Comparison of ENCODE assay signal across 24 cellular contexts in genomic region chr13:110961959-110962358, GRCh38. TPM values are rescaled to one million over a fixed set of nuclear protein-coding genes. Genes with fewer than 3 reads are reported as not detected.
A peak's percentile ranks its signal among the peaks of the same experiment; 100 is the strongest.
DNase-seq lines count a peak whose midpoint lies in the region; ATAC-seq, FAIRE-seq and TF ChIP-seq lines count a peak whose summit lies in the region.
"Had no signal": no experiment of that assay in that cellular context is flagged by ENCODE, and none has a peak within 500 bp of the region (broad histone marks: within the 10 kb centered on the region; RNA-seq: fewer than 3 reads in every experiment).

No MANE protein-coding gene starts in this region.

- H3K9me3 Mint-ChIP-seq in CD8-positive, alpha-beta T cell: peaks cover 35% of the 10 kb centered on the region

- H3K36me3 Mint-ChIP-seq in CD8-positive, alpha-beta T cell: no peaks in the 10 kb centered on the region

- ATAC-seq in HCT116: no peak
- no peak for ATAC-seq in K562
- no peak for ATAC-seq in HG03469 (IDR thresholded peaks at IDR 0.05; ENCODE audit: unreplicated experiment)
- no peak for ATAC-seq in HG02973 (IDR thresholded peaks at IDR 0.05; ENCODE audit: unreplicated experiment)
- ATAC-seq in CD8-positive, alpha-beta T cell: no peak
- ATAC-seq: A549, GM12878 had no signal

- no peak for TF ChIP-seq POLR2A in HCT116 (IDR thresholded peaks at IDR 0.05; ENCODE audit: borderline replicate concordance, extremely low read depth, insufficient read depth, insufficient read length)
- no peak for TF ChIP-seq POLR2A in K562 (conservative IDR thresholded peaks at IDR 0.05)

- H3K36me3 ChIP-seq in HCT116 (ENCODE audit: control insufficient read depth in 1 of 2, insufficient read depth in 2 of 2, low read length in 2 of 2): peaks cover 0 to 12% of the 10 kb centered on the region in 2 experiments; a peak in 1 of 4 replicates
- H3K36me3 ChIP-seq in K562 (ENCODE audit: control insufficient read depth, insufficient read depth, low read length): no peaks in the 10 kb centered on the region
- H3K36me3 ChIP-seq in CD8-positive, alpha-beta T cell (ENCODE audit: insufficient read depth, low read length): no peaks in the 10 kb centered on the region
- H3K36me3 ChIP-seq: BLaER1 treated with 17β-estradiol and CSF1 and Interleukin-3, amounts not matched to agents 10 nM and 100 nM had no signal

- POLR2A ChIA-PET in HCT116 (lab: Charles Lee): no interaction called here
- POLR2A ChIA-PET in K562 (lab: Yijun Ruan, JAX): no interaction called here
- POLR2A ChIA-PET in HEK293T (lab: Yijun Ruan, JAX): no interaction called here
- POLR2A ChIA-PET in CD8-positive, alpha-beta T cell (lab: Charles Lee): no interaction called here

- H3K79me2 ChIP-seq in HCT116 (ENCODE audit: insufficient read depth, low read length) (peaks cover 5% of the 10 kb centered on the region; the same call in 1 of the 2 replicates), K562 (ENCODE audit: control insufficient read depth, insufficient read depth, low read length) (peaks cover 12% of the 10 kb centered on the region; the same call in 2 of the 3 replicates)

- no peaks in the 10 kb centered on the region for H3K4me1 Mint-ChIP-seq in CD8-positive, alpha-beta T cell (ENCODE audit: low read depth)
- H3K4me1 Mint-ChIP-seq: B cell had no signal

- FAIRE-seq in K562 (lab: Jason Lieb, UNC): no peak
- FAIRE-seq: A549, D721Med, GM12878, GM12892, GM18507 had no signal

- TF ChIP-seq RAD21 in HCT116 (IDR thresholded peaks at IDR 0.05; ENCODE audit: low read depth): no peak
- no peak for TF ChIP-seq RAD21 in K562 (CRISPR knock-in tag; conservative IDR thresholded peaks at IDR 0.05 in 1 of 2, IDR thresholded peaks at IDR 0.05 in 1 of 2)

- H3K27me3 Mint-ChIP-seq in CD8-positive, alpha-beta T cell (ENCODE audit: low read depth): peaks cover 9% of the 10 kb centered on the region

- H2AFZ ChIP-seq in HCT116 (ENCODE audit: low read depth, low read length, poor library complexity, severe bottlenecking) (peak overlapping the region; percentile 79), K562 (ENCODE audit: low read depth, low read length) (no peak overlapping the region)

- H3K4me3 ChIP-seq in HCT116 (replicated peaks in 1 of 2; ENCODE audit: low read depth in 1 of 2, low read length in 2 of 2) (no peak overlapping the region), K562 (no peak overlapping the region)
- no peak overlapping the region for H3K4me3 ChIP-seq in CD8-positive, alpha-beta T cell (ENCODE audit: low read depth, low read length)
- H3K4me3 ChIP-seq: A549; BLaER1 treated with 17β-estradiol and CSF1 and Interleukin-3, amounts not matched to agents 10 nM and 100 nM; GM12878 had no signal

- H3K9ac ChIP-seq in HCT116 (ENCODE audit: low read length): peak overlapping the region; percentile 5; the same call in 1 of the 2 replicates
- no peak overlapping the region for H3K9ac ChIP-seq in K562 (ENCODE audit: insufficient read depth in 1 of 2, low read depth in 2 of 2, low read length in 2 of 2)
- H3K9ac ChIP-seq: BLaER1 treated with 17β-estradiol and CSF1 and Interleukin-3, amounts not matched to agents 10 nM and 100 nM had no signal

- RAD21 ChIA-PET in HCT116 (lab: Charles Lee; ENCODE audit: low non-redundant PET in 1 of 2, low total read pairs in 2 of 2, uncharacterized antibody in 2 of 2, unreplicated experiment in 2 of 2): no interaction called here

- CTCF ChIA-PET in HCT116 (lab: Charles Lee) (no interaction called here), K562 (lab: Yijun Ruan, JAX; ENCODE audit: low intra/inter-chr PET ratio) (no interaction called here), HEK293T (lab: Yijun Ruan, JAX) (no interaction called here)
- CTCF ChIA-PET in CD8-positive, alpha-beta T cell (lab: Charles Lee): no interaction called here

- peaks cover 42 to 89% of the 10 kb centered on the region in 2 experiments for H3K4me1 ChIP-seq in HCT116 (ENCODE audit: control insufficient read depth in 1 of 2, insufficient read depth in 2 of 2, low read length in 2 of 2)
- peaks cover 0 to 32% of the 10 kb centered on the region in 2 experiments; a peak in 3 of 5 replicates for H3K4me1 ChIP-seq in K562 (replicated peaks in 1 of 2; ENCODE audit: control insufficient read depth in 2 of 2, insufficient read depth in 2 of 2, low read length in 2 of 2)
- no peaks in the 10 kb centered on the region for H3K4me1 ChIP-seq in CD8-positive, alpha-beta T cell (ENCODE audit: insufficient read depth, low read length)

- H3K9me3 ChIP-seq in HCT116 (ENCODE audit: control insufficient read depth in 1 of 2, insufficient read depth in 1 of 2, low read depth in 1 of 2, low read length in 2 of 2): peaks cover 0 to 12% of the 10 kb centered on the region in 2 experiments; a peak in 1 of 4 replicates
- peaks cover 15% of the 10 kb centered on the region for H3K9me3 ChIP-seq in K562 (replicated peaks; ENCODE audit: control insufficient read depth, insufficient read depth, low read depth, low read length)
- H3K9me3 ChIP-seq in CD8-positive, alpha-beta T cell (ENCODE audit: low read length): no peaks in the 10 kb centered on the region
- H3K9me3 ChIP-seq: A549 had no signal

- 94% methylated on average over 1 of the region's 1 CpG for WGBS in K562 (ENCODE audit: insufficient coverage, low coverage, missing lambda C conversion rate)

- no peaks in the 10 kb centered on the region for H4K20me1 ChIP-seq in HCT116 (ENCODE audit: insufficient read depth)
- no peaks in the 10 kb centered on the region for H4K20me1 ChIP-seq in K562 (replicated peaks; ENCODE audit: control insufficient read depth, insufficient read depth, low read length)
- H4K20me1 ChIP-seq: BLaER1 treated with 17β-estradiol and CSF1 and Interleukin-3, amounts not matched to agents 10 nM and 100 nM had no signal

- no peaks in the 10 kb centered on the region for H3K9me2 ChIP-seq in HCT116 (ENCODE audit: insufficient read depth)

- no peak for TF ChIP-seq EP300 in K562 (IDR thresholded peaks at IDR 0.05; ENCODE audit: low read length)

- intact Hi-C loops in HCT116 (cut with micrococcal nuclease): loop anchor here (10.0 kb wide), 1 partner anchor 247 kb away; the partner anchor contains the start of gene ING1
- intact Hi-C loops in K562 (cut with micrococcal nuclease): no loop called here
- intact Hi-C loops in CD8-positive, alpha-beta T cell (cut with DNase I, micrococcal nuclease): no loop called here

- TF ChIP-seq CTCF in HCT116 (IDR thresholded peaks at IDR 0.05 in 2 of 3, conservative IDR thresholded peaks at IDR 0.05 in 1 of 3; ENCODE audit: borderline replicate concordance in 1 of 3, insufficient read depth in 1 of 3, low read depth in 2 of 3, low read length in 2 of 3): no peak
- no peak for TF ChIP-seq CTCF in K562 (IDR thresholded peaks at IDR 0.05 in 2 of 3, conservative IDR thresholded peaks at IDR 0.05 in 1 of 3; ENCODE audit: insufficient read depth in 2 of 3, low read depth in 1 of 3, low read length in 3 of 3)
- TF ChIP-seq CTCF in CD8-positive, alpha-beta T cell (IDR thresholded peaks at IDR 0.05): no peak

- no peak overlapping the region for H3K4me3 Mint-ChIP-seq in CD8-positive, alpha-beta T cell
- H3K4me3 Mint-ChIP-seq: B cell; CD4-positive, alpha-beta T cell; CD8-positive, alpha-beta memory T cell had no signal

- DNase-seq in Caki2 (ENCODE audit: low read depth) (peak; percentile 12), HCT116 (ENCODE audit: low read depth, low spot score) (no peak), MV-4-11 (lab: John Stamatoyannopoulos, UW) (peak; percentile 19), K562 (ENCODE audit: extremely low read depth in 1 of 4, low spot score in 3 of 4) (no peak), HEK293T (ENCODE audit: extremely low spot score) (no peak)
- no peak for DNase-seq in CD8-positive, alpha-beta T cell
- DNase-seq: AML-193; Calu3; CD4-positive, alpha-beta T cell; CD8-positive, alpha-beta memory T cell; COR-L47; DMS79 treated with DMSO at 0.1 percent for 48 hours; GDM1 had no signal

- H3K27me3 ChIP-seq in HCT116 (ENCODE audit: insufficient read depth, low read length) (no peaks in the 10 kb centered on the region), K562 (ENCODE audit: control insufficient read depth in 2 of 2, insufficient read depth in 2 of 2, low read length in 2 of 2) (no peaks in the 10 kb centered on the region)
- H3K27me3 ChIP-seq in CD8-positive, alpha-beta T cell (ENCODE audit: insufficient read depth, low read length): no peaks in the 10 kb centered on the region
- H3K27me3 ChIP-seq: BLaER1 treated with 17β-estradiol and CSF1 and Interleukin-3, amounts not matched to agents 10 nM and 100 nM had no signal

- no peaks in the 10 kb centered on the region for H3K9me1 ChIP-seq in K562 (ENCODE audit: control insufficient read depth, insufficient read depth, low read length)

- in situ Hi-C loops in Caki2 (cut with HindIII; ENCODE audit: low pct_unique_long_range_greater_than_20kb, low sequenced_read_pairs) (no loop called here), K562 (cut with MboI) (no loop called here)

- H3K4me2 ChIP-seq in HCT116 (ENCODE audit: low read length): no peak overlapping the region
- H3K4me2 ChIP-seq in K562 (ENCODE audit: insufficient read depth, low read length): no peak overlapping the region
- H3K4me2 ChIP-seq: A549; BLaER1 treated with 17β-estradiol and CSF1 and Interleukin-3, amounts not matched to agents 10 nM and 100 nM had no signal

- H3K27ac ChIP-seq in HCT116 (ENCODE audit: low read depth, low read length): no peak overlapping the region
- H3K27ac ChIP-seq in K562 (ENCODE audit: extremely low read depth, low read depth, low read length): no peak overlapping the region
- no peak overlapping the region for H3K27ac ChIP-seq in CD8-positive, alpha-beta T cell (ENCODE audit: low read depth, low read length)
- H3K27ac ChIP-seq: 22Rv1; A549; BLaER1 treated with 17β-estradiol and CSF1 and Interleukin-3, amounts not matched to agents 10 nM and 100 nM; C4-2B had no signal

- no peak overlapping the region for H3K27ac Mint-ChIP-seq in CD8-positive, alpha-beta T cell
- H3K27ac Mint-ChIP-seq: B cell; CD4-positive, alpha-beta T cell; CD8-positive, alpha-beta memory T cell had no signal

- BruUV-seq in HCT116 (replicated peaks; lab: Mats Ljungman, UMichigan): no TSS peak
- BruUV-seq in K562 (replicated peaks; lab: Mats Ljungman, UMichigan): no TSS peak

RNA-seq across cellular contexts. Expression of gene ANKRD10, which starts 47.1 kb away (rescaled TPM):
- total RNA-seq in Caki2 (2014; rRNA removed; shearing (Covaris generic); ENCODE audit: low replicate concordance): 36.1 and 53.3 TPM in 2 replicates
- total RNA-seq in HCT116 (2021; ENCODE audit: unreplicated experiment) (173 TPM), K562 (2014; rRNA removed) (45.0 and 50.2 TPM in 2 replicates), K562 (2014; rRNA removed; fragmentation: Illumina TruSeq; extraction: Trizol) (53.0 and 67.7 TPM in 2 replicates), K562 (2015; rRNA removed; fragmentation: Illumina TruSeq; extraction: Trizol) (45.4 and 61.9 TPM in 2 replicates), K562 (2021) (46.9 and 55.0 TPM in 2 replicates)
- 96.3 and 102 TPM in 2 replicates for polyA plus RNA-seq in HCT116 (2012)
- 178 and 324 TPM in 2 replicates for total RNA-seq in K562 (2011; cell fraction: chromatin; rRNA removed; ENCODE audit: low replicate concordance)
- total RNA-seq in K562 (2011; cell fraction: nucleolus; rRNA removed): 159 and 175 TPM in 2 replicates
- 205 and 428 TPM in 2 replicates for total RNA-seq in K562 (2011; cell fraction: nucleoplasm; rRNA removed)
- polyA plus RNA-seq in K562 (2011; rRNA removed) (169 and 183 TPM in 2 replicates), K562 (2014; fragmentation: Illumina TruSeq; extraction: Trizol) (21.7 and 23.2 TPM in 2 replicates), K562 (2014; fragmentation: Nextera tagmentation; extraction: Ambion mirVana) (10 to 100 TPM; 22.1 to 31.0 TPM), K562 (2014; rRNA removed) (36.8 and 40.2 TPM in 2 replicates)
- 54.2 and 61.3 TPM in 2 replicates for polyA plus RNA-seq in K562 (2011; cell fraction: cytosol; rRNA removed)
- polyA plus RNA-seq in K562 (2011; cell fraction: nucleus; rRNA removed): 416 and 593 TPM in 2 replicates
- polyA plus RNA-seq in K562 (2012): 32.3 and 57.8 TPM in 2 replicates
- polyA minus RNA-seq in K562 (2011; rRNA and poly(A)+ RNA removed): 108 and 129 TPM in 2 replicates
- polyA minus RNA-seq in K562 (2011; cell fraction: cytosol; rRNA and poly(A)+ RNA removed): 91.0 and 108 TPM in 2 replicates
- 588 and 736 TPM in 2 replicates for polyA minus RNA-seq in K562 (2011; cell fraction: nucleus; rRNA and poly(A)+ RNA removed)
- total RNA-seq in CD8-positive, alpha-beta T cell: 10 to 100 TPM; 71.5 to 75.0 TPM

Comparison
In these comparisons a context has a peak if more than half of its experiments do, and no peak if none do; other contexts are left out.
1. DNase-seq: peak in Caki2 (single experiment) and MV-4-11 (single experiment); none in HCT116 (single experiment), K562 (0 of 4), HEK293T (single experiment) and CD8-positive, alpha-beta T cell (0 of 7).